1 cellular context compared by ENCODE assay signal in genomic region chr20:46063652-46064054, GRCh38.
TF ChIP-seq lines count a peak whose summit lies in the region.

No MANE protein-coding gene starts in this region.

TF ChIP-seq in GM12878, 131 proteins besides CTCF, POLR2A, EP300 and RAD21:
- TF ChIP-seq CHD2 (IDR thresholded peaks at IDR 0.05; ENCODE audit: borderline replicate concordance, low read depth, low read length) (no peak), ZNF687 (IDR thresholded peaks at IDR 0.05) (no peak; the same call in 1 of the 2 replicates), ZZZ3 (IDR thresholded peaks at IDR 0.05; ENCODE audit: control insufficient read depth, insufficient read length, low read depth) (no peak), RUNX3 (IDR thresholded peaks at IDR 0.05; ENCODE audit: low read length) (peak; percentile 37; the same call in 1 of the 2 replicates), ZNF207 (IDR thresholded peaks at IDR 0.05; ENCODE audit: borderline replicate concordance) (no peak), USF2 (IDR thresholded peaks at IDR 0.05; ENCODE audit: borderline replicate concordance, low read depth, low read length) (peak; percentile 13; the same call in 1 of the 2 replicates), JUNB (IDR thresholded peaks at IDR 0.05) (peak; percentile 28; the same call in 1 of the 2 replicates), USF1 (IDR thresholded peaks at IDR 0.05; ENCODE audit: borderline replicate concordance, extremely low read length, insufficient read depth, low read depth, low read length) (peak; percentile 42), RELB (IDR thresholded peaks at IDR 0.05; ENCODE audit: low read depth) (0 out of 2 replicates have a peak, but pooled peaks have one; percentile 50), MAX (IDR thresholded peaks at IDR 0.05; ENCODE audit: low read depth, low read length) (no peak), SKIL (IDR thresholded peaks at IDR 0.05; ENCODE audit: low read depth, poor library complexity, severe bottlenecking) (no peak), SPI1 (IDR thresholded peaks at IDR 0.05; ENCODE audit: borderline replicate concordance, insufficient read depth, low read depth, low read length) (peak; percentile 48; the same call in 1 of the 2 replicates), PAX5 (IDR thresholded peaks at IDR 0.05; ENCODE audit: borderline replicate concordance, low read depth, low read length) (no peak), PRDM15 (CRISPR knock-in tag; IDR thresholded peaks at IDR 0.05) (no peak), KLF5 (IDR thresholded peaks at IDR 0.05; ENCODE audit: partially characterized antibody) (no peak), YY1 (IDR thresholded peaks at IDR 0.05; ENCODE audit: low read depth, low read length) (0 out of 2 replicates have a peak, but pooled peaks have one; percentile 47), NFIC (IDR thresholded peaks at IDR 0.05; ENCODE audit: low read depth, low read length) (no peak), KAT2A (conservative IDR thresholded peaks at IDR 0.05; ENCODE audit: control insufficient read depth, low read depth, low read length) (no peak), ZNF592 (IDR thresholded peaks at IDR 0.05) (no peak), RAD51 (IDR thresholded peaks at IDR 0.05) (peak; percentile 69; the same call in 1 of the 2 replicates)
